In genomic region chr3:183555541-183556081, GRCh38 we compare ENCODE assay signal across 9 cellular contexts. TPM values are rescaled to one million over a fixed set of nuclear protein-coding genes. Genes with fewer than 3 reads are reported as not detected.
A peak's percentile ranks its signal among the peaks of the same experiment; 100 is the strongest.
DNase-seq lines count a peak whose midpoint lies in the region; ATAC-seq and TF ChIP-seq lines count a peak whose summit lies in the region.
"Had no signal": no experiment of that assay in that cellular context is flagged by ENCODE, and none has a peak within 500 bp of the region (broad histone marks: within the 10 kb centered on the region; RNA-seq: fewer than 3 reads in every experiment).

Gene KLHL6, minus strand, starts transcription at chr3:183555706. Its CDS starts 53 bp downstream, at chr3:183555653.

- H3K4me3 Mint-ChIP-seq in CD14-positive monocyte, result peak within 1 kb of the TSS; percentile 95 to 99

- intact Hi-C loops in CD14-positive monocyte (cut with micrococcal nuclease) (loop anchor here (1.0 to 10.0 kb wide), 4 partner anchors 18 to 81 kb away; partner anchors contain the start of gene KLHL24 (in 1 of the 2)), Right ventricle myocardium superior (cut with DNase I) (no loop called here)

- H3K4me3 ChIP-seq in BE2C (ENCODE audit: low read depth, low read length), result no peak within 1 kb of the TSS

- H3K27me3 Mint-ChIP-seq in CD14-positive monocyte (ENCODE audit: low read depth in 3 of 3), result peaks cover 0 to 3% (median 0%) of the 10 kb centered on the region in 3 donors

- peaks cover 52% of the 10 kb centered on the region for H3K4me1 Mint-ChIP-seq in CD14-positive monocyte

- no peak for TF ChIP-seq CTCF in CD14-positive monocyte (IDR thresholded peaks at IDR 0.05)
- no peak for TF ChIP-seq CTCF in BE2C (IDR thresholded peaks at IDR 0.05; ENCODE audit: low read depth, low read length)

- DNase-seq in CD14-positive monocyte (ENCODE audit: low spot score) (peak; percentile 78), Right ventricle myocardium superior (peak; percentile 65), BE2C (no peak), NCI-H510A treated with DMSO at 0.1 percent for 48 hours (lab: John Stamatoyannopoulos, UW) (no peak)
- DNase-seq in activated CD8-positive, alpha-beta memory T cell treated with anti-CD3 and anti-CD28 coated beads for 4 hours (ENCODE audit: low read depth in 2 of 2), result peak; percentile 49 to 61
- DNase-seq in stimulated activated CD4-positive, alpha-beta T cell treated with anti-CD3 and anti-CD28 coated beads, TNF-alpha, amount 100 ng/mL, for 4 hours (ENCODE audit: low read depth in 3 of 3), result peak; percentile 40 to 55 (median 42)

- H3K9me3 Mint-ChIP-seq in CD14-positive monocyte, result peaks cover 0 to 3% (median 0%) of the 10 kb centered on the region in 7 donors

- H3K36me3 ChIP-seq in KOPT-K1 (ENCODE audit: insufficient read depth, low read length) (no peaks in the 10 kb centered on the region), BE2C (no peaks in the 10 kb centered on the region)

- peaks cover 8 to 13% of the 10 kb centered on the region in 2 donors for H3K36me3 Mint-ChIP-seq in CD14-positive monocyte

- peak within 1 kb of the TSS; percentile 96 to 100 (median 99) for H3K27ac Mint-ChIP-seq in CD14-positive monocyte

- H3K27me3 ChIP-seq in BE2C, result no peaks in the 10 kb centered on the region

- H3K9me3 ChIP-seq in KOPT-K1 (ENCODE audit: insufficient read depth, low read length, poor library complexity, severe bottlenecking) (no peaks in the 10 kb centered on the region), BE2C (no peaks in the 10 kb centered on the region)

- H3K4me1 ChIP-seq in BE2C, result peaks cover 13% of the 10 kb centered on the region

- H3K27ac ChIP-seq in KOPT-K1 (ENCODE audit: low read depth, low read length, poor library complexity, severe bottlenecking), result peak within 1 kb of the TSS; percentile 90

- ATAC-seq in GM21381 (IDR thresholded peaks at IDR 0.05; ENCODE audit: unreplicated experiment), result peak; percentile 86
- peak; percentile 74 for ATAC-seq in Right ventricle myocardium superior (ENCODE audit: poor library complexity)

RNA-seq across cellular contexts. Expression of gene KLHL6, which starts in this region (rescaled TPM):
- 10 to 100 TPM in 1 of 2 donors, 1 to 10 TPM in 1; 5.7 to 10.6 TPM for polyA plus RNA-seq in CD14-positive monocyte
- total RNA-seq in Right ventricle myocardium superior, result 0.65 TPM
- polyA plus RNA-seq in BE2C (2012; ENCODE audit: insufficient read depth, insufficient read length, low read depth), result 0.57 TPM
- polyA plus RNA-seq: BJ had no signal

Comparison
In these comparisons a context has a peak if more than half of its experiments do, and no peak if none do; other contexts are left out.
1. Peak in DNase-seq and ATAC-seq in Right ventricle myocardium superior; RNA of the gene not detected or under 1 TPM.
2. DNase-seq: peak in CD14-positive monocyte (single experiment), activated CD8-positive, alpha-beta memory T cell treated with anti-CD3 and anti-CD28 coated beads for 4 hours (2 of 2) and stimulated activated CD4-positive, alpha-beta T cell treated with anti-CD3 and anti-CD28 coated beads, TNF-alpha, amount 100 ng/mL, for 4 hours (3 of 3); none in BE2C (single experiment) and NCI-H510A treated with DMSO at 0.1 percent for 48 hours (single experiment).